Comparison of ENCODE assay signal across 11 cellular contexts in genomic region chr11:129973068-129973467, GRCh38. TPM values are rescaled to one million over a fixed set of nuclear protein-coding genes. Genes with fewer than 3 reads are reported as not detected.
DNase-seq lines count a peak whose midpoint lies in the region; ATAC-seq and TF ChIP-seq lines count a peak whose summit lies in the region.
"Had no signal": no experiment of that assay in that cellular context is flagged by ENCODE, and none has a peak within 500 bp of the region (broad histone marks: within the 10 kb centered on the region; RNA-seq: fewer than 3 reads in every experiment).

No MANE protein-coding gene starts in this region.

- DNase-seq in NOMO-1 (lab: John Stamatoyannopoulos, UW; ENCODE audit: unreplicated experiment in 2 of 2) = peak; percentile 77 to 89
- DNase-seq in renal cortical epithelial cell (ENCODE audit: low read depth) = peak; percentile 90
- DNase-seq in naive thymus-derived CD4-positive, alpha-beta T cell = no peak
- no peak for DNase-seq in dorsolateral prefrontal cortex
- no peak for DNase-seq in epidermal melanocyte (ENCODE audit: insufficient read length, low spot score)
- DNase-seq in NCI-H2196 (lab: John Stamatoyannopoulos, UW; ENCODE audit: unreplicated experiment) = no peak
- DNase-seq: central memory CD4-positive, alpha-beta T cell; GDM1 had no signal

- intact Hi-C loops in naive thymus-derived CD4-positive, alpha-beta T cell (cut with micrococcal nuclease) = no loop called here
- intact Hi-C loops in dorsolateral prefrontal cortex (cut with DNase I) = no loop called here

- TF ChIP-seq CTCF in dorsolateral prefrontal cortex (IDR thresholded peaks at IDR 0.05 in 54 of 56, conservative IDR thresholded peaks at IDR 0.05 in 2 of 56; ENCODE audit: low read depth in 1 of 56, partially characterized antibody in 56 of 56) = no peak

- no peaks in the 10 kb centered on the region for H3K4me1 ChIP-seq in naive thymus-derived CD4-positive, alpha-beta T cell (ENCODE audit: control insufficient read depth in 2 of 2, insufficient read depth in 2 of 2, low read length in 2 of 2)

- H3K4me3 ChIP-seq in naive thymus-derived CD4-positive, alpha-beta T cell (ENCODE audit: low read length) = no peak overlapping the region
- no peak overlapping the region for H3K4me3 ChIP-seq in dorsolateral prefrontal cortex

- H3K9me3 ChIP-seq in naive thymus-derived CD4-positive, alpha-beta T cell (ENCODE audit: control insufficient read depth in 2 of 3, low read length in 3 of 3) = no peaks in the 10 kb centered on the region

- H3K4me1 Mint-ChIP-seq in naive thymus-derived CD4-positive, alpha-beta T cell = peaks cover 0 to 26% (median 9%) of the 10 kb centered on the region in 7 donors

- no peaks in the 10 kb centered on the region for H3K36me3 ChIP-seq in naive thymus-derived CD4-positive, alpha-beta T cell (ENCODE audit: control insufficient read depth in 2 of 3, insufficient read depth in 3 of 3, low read length in 3 of 3)

- no peak overlapping the region for H3K4me3 Mint-ChIP-seq in naive thymus-derived CD4-positive, alpha-beta T cell

- H3K36me3 Mint-ChIP-seq in naive thymus-derived CD4-positive, alpha-beta T cell = peaks cover 0 to 22% (median 10%) of the 10 kb centered on the region in 5 donors

- H3K27me3 ChIP-seq in naive thymus-derived CD4-positive, alpha-beta T cell (ENCODE audit: control insufficient read depth in 2 of 2, insufficient read depth in 2 of 2, low read length in 2 of 2) = no peaks in the 10 kb centered on the region
- no peaks in the 10 kb centered on the region for H3K27me3 ChIP-seq in dorsolateral prefrontal cortex

- no peaks in the 10 kb centered on the region for H3K27me3 Mint-ChIP-seq in naive thymus-derived CD4-positive, alpha-beta T cell

- H3K27ac Mint-ChIP-seq in naive thymus-derived CD4-positive, alpha-beta T cell = peak overlapping the region in 1 of 9 donors; percentile 4

- POLR2A ChIA-PET in naive thymus-derived CD4-positive, alpha-beta T cell (lab: Charles Lee) = interaction anchor here (1.4 kb wide), 1 partner anchor 30 kb away, joined by 3 read pairs; no protein-coding TSS in a partner anchor

- peaks cover 0 to 2% (median 0%) of the 10 kb centered on the region in 11 donors for H3K9me3 Mint-ChIP-seq in naive thymus-derived CD4-positive, alpha-beta T cell

- CTCF ChIA-PET in naive thymus-derived CD4-positive, alpha-beta T cell (lab: Charles Lee) = no interaction called here

- H3K27ac ChIP-seq in naive thymus-derived CD4-positive, alpha-beta T cell (ENCODE audit: low read depth, low read length) = no peak overlapping the region
- peak overlapping the region in 1 of 59 donors; percentile 72 for H3K27ac ChIP-seq in dorsolateral prefrontal cortex

- ATAC-seq in GM19035 (IDR thresholded peaks at IDR 0.05; ENCODE audit: unreplicated experiment) (peak; percentile 91), HG02870 (IDR thresholded peaks at IDR 0.05; ENCODE audit: unreplicated experiment) (peak; percentile 61)
- ATAC-seq in naive thymus-derived CD4-positive, alpha-beta T cell = no peak
- ATAC-seq: Panc1 had no signal

RNA-seq across cellular contexts. Expression of gene PRDM10, which starts 29.6 kb away (rescaled TPM):
- total RNA-seq in renal cortical epithelial cell (3.6 and 10.0 TPM in 2 replicates), dorsolateral prefrontal cortex (10 to 100 TPM; 11.0 to 30.1 (median 17.7) TPM)
- total RNA-seq in naive thymus-derived CD4-positive, alpha-beta T cell = 10 to 100 TPM; 12.4 to 16.3 (median 13.8) TPM
- polyA plus RNA-seq in naive thymus-derived CD4-positive, alpha-beta T cell = 1 to 10 TPM; 2.5 to 3.3 TPM

Comparison
In these comparisons a context has a peak if more than half of its experiments do, and no peak if none do; other contexts are left out.
1. DNase-seq: peak in NOMO-1 (2 of 2) and renal cortical epithelial cell (single experiment); none in naive thymus-derived CD4-positive, alpha-beta T cell (0 of 9), dorsolateral prefrontal cortex (0 of 10), epidermal melanocyte (single experiment) and NCI-H2196 (single experiment).